Comparison of ENCODE assay signal across 17 cellular contexts in genomic region chr2:135246856-135247255, GRCh38.
"Had no signal": no experiment of that assay in that cellular context is flagged by ENCODE, and none has a peak within 500 bp of the region (broad histone marks: within the 10 kb centered on the region; RNA-seq: fewer than 3 reads in every experiment).

No MANE protein-coding gene starts in this region.

- H3K4me1 ChIP-seq: body of pancreas, left lung, upper lobe of left lung had no signal

- H3K36me3 ChIP-seq: upper lobe of left lung, WERI-Rb-1 had no signal

- DNase-seq: activated CD4-positive, alpha-beta T cell treated with anti-CD3 and anti-CD28 coated beads, Interleukin-2, amount 50 U/mL, for 4 hours; activated naive CD4-positive, alpha-beta T cell treated with Interleukin-2 at 50 U/mL for 16 hours; activated T-cell treated with anti-CD3 and anti-CD28 coated beads, Interleukin-2, amount 50 U/mL, for 48 hours; anterior cingulate cortex; body of pancreas; dermis blood vessel endothelial cell; effector memory CD4-positive, alpha-beta T cell; foreskin melanocyte; kidney; left lung; naive thymus-derived CD4-positive, alpha-beta T cell; occipital lobe; stimulated activated CD4-positive, alpha-beta T cell treated with anti-CD3 and anti-CD28 coated beads, Interleukin-4, amount 100 ng/mL, for 24 hours; stimulated activated naive CD8-positive, alpha-beta T cell treated with anti-CD3 and anti-CD28 coated beads, Interleukin-15, Interleukin-2, amounts not matched to agents 100 U/mL and 50 U/mL, for 24 hours; T-helper 1 cell; upper lobe of left lung; WERI-Rb-1 had no signal

- H3K4me3 ChIP-seq: body of pancreas, left lung, upper lobe of left lung had no signal

- ATAC-seq: body of pancreas; left lung; naive thymus-derived CD4-positive, alpha-beta T cell; stimulated activated naive CD8-positive, alpha-beta T cell treated with anti-CD3 and anti-CD28 coated beads, Interleukin-15, Interleukin-2, amounts not matched to agents 100 U/mL and 50 U/mL, for 24 hours had no signal

- H3K27ac ChIP-seq: body of pancreas, left lung, upper lobe of left lung, WERI-Rb-1 had no signal

- H3K27me3 ChIP-seq: body of pancreas, left lung, upper lobe of left lung had no signal
